Comparison of ENCODE assay signal across 8 cellular contexts in the genomic region with DNA sequence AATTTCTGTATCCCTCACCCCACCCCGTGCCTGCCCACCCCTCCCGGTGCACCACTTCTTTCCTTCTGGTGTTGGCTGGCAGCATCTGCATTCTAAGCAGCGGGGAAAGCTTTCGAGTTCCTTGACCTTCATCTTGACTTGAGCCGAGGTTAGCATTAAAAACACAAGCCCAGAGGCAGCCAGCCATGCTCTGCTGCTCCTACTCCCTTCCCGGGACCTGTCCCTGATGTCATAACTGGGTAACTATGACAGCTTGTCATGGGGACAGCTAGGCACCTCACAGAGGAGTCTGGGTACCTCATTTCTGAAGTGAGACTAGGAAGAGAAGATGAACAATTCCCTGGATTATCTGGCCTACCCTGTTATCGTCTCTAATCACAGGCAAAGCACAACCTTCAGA. TPM values are rescaled to one million over a fixed set of nuclear protein-coding genes. Genes with fewer than 3 reads are reported as not detected.
A peak's percentile ranks its signal among the peaks of the same experiment; 100 is the strongest.
DNase-seq lines count a peak whose midpoint lies in the region; ATAC-seq and TF ChIP-seq lines count a peak whose summit lies in the region.

A gene (plus strand): TSS at position 301 of the 400 bp plus-strand sequence. CDS start 28 bp downstream, at position 329.

- peak within 1 kb of the TSS in 3 of 6 donors; percentile 24 to 92 (median 84) for H3K27ac Mint-ChIP-seq in naive B cell

- 0 out of 2 replicates have a peak, but pooled peaks cover 4% of the 10 kb centered on the region for H3K36me3 ChIP-seq in ACC112 (ENCODE audit: insufficient read depth, low read length)

- H3K4me1 Mint-ChIP-seq in naive B cell = peaks cover 4 to 18% (median 6%) of the 10 kb centered on the region in 3 donors

- H3K36me3 Mint-ChIP-seq in naive B cell = no peaks in the 10 kb centered on the region

- H2AFZ ChIP-seq in ACC112 (ENCODE audit: low read length, unreplicated experiment) = peak within 1 kb of the TSS; percentile 94

- H3K27me3 Mint-ChIP-seq in naive B cell = peaks cover 31 to 55% (median 46%) of the 10 kb centered on the region in 3 donors

- peaks cover 23% of the 10 kb centered on the region for H3K79me2 ChIP-seq in ACC112 (ENCODE audit: control insufficient read depth, insufficient read depth, low read length, unreplicated experiment)

- DNase-seq in LNCaP clone FGC (ENCODE audit: low read depth) = no peak
- DNase-seq in coronary artery (ENCODE audit: low spot score) = no peak
- no peak for DNase-seq in naive B cell
- DNase-seq in stimulated activated CD4-positive, alpha-beta T cell treated with anti-CD3 and anti-CD28 coated beads, Interleukin-15, amount 100 ng/mL, for 24 hours = no peak
- no peak for DNase-seq in NCI-H526 (lab: John Stamatoyannopoulos, UW)
- DNase-seq in omental fat pad (ENCODE audit: low spot score) = no peak

- H3K4me3 ChIP-seq in ACC112 (ENCODE audit: low read depth, low read length) = peak within 1 kb of the TSS; percentile 97
- H3K4me3 ChIP-seq in LNCaP clone FGC (ENCODE audit: low read depth, low read length) = peak within 1 kb of the TSS; percentile 86
- H3K4me3 ChIP-seq in coronary artery = peak within 1 kb of the TSS; percentile 79

- no peaks in the 10 kb centered on the region for H3K27me3 ChIP-seq in ACC112 (ENCODE audit: insufficient read depth, low read length)

- H3K4me1 ChIP-seq in ACC112 (ENCODE audit: control insufficient read depth, insufficient read depth, low read length, unreplicated experiment) = peaks cover 36% of the 10 kb centered on the region

- H3K4me3 Mint-ChIP-seq in naive B cell = peak within 1 kb of the TSS; percentile 70 to 92 (median 87)

- no peak within 1 kb of the TSS for H3K27ac ChIP-seq in ACC112 (ENCODE audit: low read depth, low read length)
- peak within 1 kb of the TSS; percentile 98 to 100 for H3K27ac ChIP-seq in coronary artery

- no peaks in the 10 kb centered on the region for H3K9me3 Mint-ChIP-seq in naive B cell

- no peak for ATAC-seq in naive B cell (ENCODE audit: low read depth in 2 of 2)
- no peak for ATAC-seq in HG03521 (IDR thresholded peaks at IDR 0.05; ENCODE audit: unreplicated experiment)
- no peak for ATAC-seq in omental fat pad (ENCODE audit: low FRiP score)

- TF ChIP-seq CTCF in LNCaP clone FGC (IDR thresholded peaks at IDR 0.05; ENCODE audit: control insufficient read depth, extremely low read depth, insufficient read depth) (no peak), coronary artery (IDR thresholded peaks at IDR 0.05) (no peak), omental fat pad (IDR thresholded peaks at IDR 0.05) (no peak)

RNA-seq across cellular contexts. Expression of the gene that starts here (rescaled TPM):
- not detected for polyA plus RNA-seq in naive B cell (ENCODE audit: low read depth in 6 of 6)
- under 1 TPM in 2 of 4 donors, not detected in 2; 0.09 to 0.12 TPM for total RNA-seq in omental fat pad
